In genomic region chr2:216636570-216637450, GRCh38 we compare ENCODE assay signal across 8 cellular contexts. TPM values are rescaled to one million over a fixed set of nuclear protein-coding genes. Genes with fewer than 3 reads are reported as not detected.
A peak's percentile ranks its signal among the peaks of the same experiment; 100 is the strongest.
DNase-seq lines count a peak whose midpoint lies in the region; ATAC-seq and TF ChIP-seq lines count a peak whose summit lies in the region.
"Had no signal": no experiment of that assay in that cellular context is flagged by ENCODE, and none has a peak within 500 bp of the region (broad histone marks: within the 10 kb centered on the region; RNA-seq: fewer than 3 reads in every experiment).

No MANE protein-coding gene starts in this region.

- H3K36me3 ChIP-seq in HUES64 (ENCODE audit: insufficient read depth, low read length) (peaks cover 40% of the 10 kb centered on the region), SK-N-MC (ENCODE audit: insufficient read depth, low read length) (peaks cover 18% of the 10 kb centered on the region; the same call in 1 of the 2 replicates)

- H3K27ac ChIP-seq in HUES64 (ENCODE audit: low read depth, low read length) (peak overlapping the region; percentile 51), SK-N-MC (peak overlapping the region; percentile 87), right cardiac atrium (ENCODE audit: low read length) (no peak overlapping the region)

- H3K4me1 Mint-ChIP-seq in stimulated activated memory B cell treated with anti-CD40 and anti-IgM and Interleukin-4, amounts not matched to agents 10 μg/mL and 1 μg/mL and 100 μg/mL, for 72 hours: peaks cover 28% of the 10 kb centered on the region

- H3K36me3 Mint-ChIP-seq in stimulated activated memory B cell treated with anti-CD40 and anti-IgM and Interleukin-4, amounts not matched to agents 10 μg/mL and 1 μg/mL and 100 μg/mL, for 72 hours: no peaks in the 10 kb centered on the region

- ATAC-seq in right cardiac atrium (peak; percentile 36 to 44), GM18498 (IDR thresholded peaks at IDR 0.05; ENCODE audit: unreplicated experiment) (no peak)
- peak; percentile 20 for ATAC-seq in stimulated activated memory B cell treated with anti-CD40 and anti-IgM and Interleukin-4, amounts not matched to agents 10 μg/mL and 1 μg/mL and 100 μg/mL, for 72 hours

- H3K4me3 ChIP-seq in HUES64 (ENCODE audit: low read length): peak overlapping the region; percentile 97
- peak overlapping the region; percentile 99 for H3K4me3 ChIP-seq in SK-N-MC
- no peak overlapping the region for H3K4me3 ChIP-seq in right cardiac atrium (ENCODE audit: low read length)

- intact Hi-C loops in right cardiac atrium (cut with DNase I): no loop called here

- H3K27me3 Mint-ChIP-seq in stimulated activated memory B cell treated with anti-CD40 and anti-IgM and Interleukin-4, amounts not matched to agents 10 μg/mL and 1 μg/mL and 100 μg/mL, for 72 hours: peaks cover 62% of the 10 kb centered on the region

- whole genome bisulfite sequencing in HUES64: 15% methylated on average over 29 of the region's 29 CpGs
- 46% methylated on average over 29 of the region's 29 CpGs for WGBS in right cardiac atrium

- H3K4me3 Mint-ChIP-seq in stimulated activated memory B cell treated with anti-CD40 and anti-IgM and Interleukin-4, amounts not matched to agents 10 μg/mL and 1 μg/mL and 100 μg/mL, for 72 hours: no peak overlapping the region
- H3K4me3 Mint-ChIP-seq: memory B cell had no signal

- no peaks in the 10 kb centered on the region for H3K9me3 Mint-ChIP-seq in stimulated activated memory B cell treated with anti-CD40 and anti-IgM and Interleukin-4, amounts not matched to agents 10 μg/mL and 1 μg/mL and 100 μg/mL, for 72 hours
- H3K9me3 Mint-ChIP-seq: memory B cell had no signal

- H3K9me3 ChIP-seq in HUES64 (ENCODE audit: insufficient read depth, low read depth, low read length) (no peaks in the 10 kb centered on the region), SK-N-MC (ENCODE audit: low read depth, low read length) (no peaks in the 10 kb centered on the region), right cardiac atrium (ENCODE audit: control insufficient read depth, low read length) (no peaks in the 10 kb centered on the region)

- H3K4me1 ChIP-seq in HUES64 (ENCODE audit: insufficient read depth, low read length) (peaks cover 26% of the 10 kb centered on the region), right cardiac atrium (ENCODE audit: control insufficient read depth, insufficient read depth, low read length) (peaks cover 9% of the 10 kb centered on the region)

- H3K27me3 ChIP-seq in HUES64 (ENCODE audit: insufficient read depth, low read length) (0 out of 2 replicates have a peak, but pooled peaks cover 3% of the 10 kb centered on the region), right cardiac atrium (ENCODE audit: control insufficient read depth, insufficient read depth) (no peaks in the 10 kb centered on the region)

- DNase-seq in SK-N-MC (ENCODE audit: low read depth, low spot score) (no peak), right cardiac atrium (peak in 1 of 3 donors; percentile 46), GM20000 (ENCODE audit: low spot score) (no peak), NCI-H2171 treated with DMSO at 0.1 percent for 48 hours (lab: John Stamatoyannopoulos, UW) (no peak)

- no peak overlapping the region for H3K27ac Mint-ChIP-seq in stimulated activated memory B cell treated with anti-CD40 and anti-IgM and Interleukin-4, amounts not matched to agents 10 μg/mL and 1 μg/mL and 100 μg/mL, for 72 hours
- H3K27ac Mint-ChIP-seq: memory B cell had no signal

- H3K9ac ChIP-seq in HUES64 (ENCODE audit: low read depth, low read length) (peak overlapping the region; percentile 89), SK-N-MC (ENCODE audit: insufficient read length) (peak overlapping the region; percentile 61)

- TF ChIP-seq CTCF in GM20000 (IDR thresholded peaks at IDR 0.05; ENCODE audit: extremely low read depth, missing control alignments): no peak

RNA-seq across cellular contexts. Expression of gene IGFBP2, which starts 3.6 kb away (rescaled TPM):
- 353 TPM for polyA plus RNA-seq in HUES64 (2013, experiment 1 of 2)
- 448 TPM for polyA plus RNA-seq in HUES64 (2013, experiment 2 of 2)
- 100 to 1,000 TPM in 2 of 4 donors, 10 to 100 TPM in 2; 62.6 to 168 (median 92.4) TPM for total RNA-seq in right cardiac atrium
- polyA plus RNA-seq in right cardiac atrium: 115 TPM

RNA-seq across cellular contexts. Expression of gene IGFBP5, which starts 58.5 kb away (rescaled TPM):
- polyA plus RNA-seq in HUES64 (2013, experiment 1 of 2): 21.8 TPM
- polyA plus RNA-seq in HUES64 (2013, experiment 2 of 2): 60.0 TPM
- 100 to 1,000 TPM; 170 to 409 (median 309) TPM for total RNA-seq in right cardiac atrium
- 162 TPM for polyA plus RNA-seq in right cardiac atrium
